In genomic region chr6:107666084-107666981, GRCh38 we compare ENCODE assay signal across 1 cellular context.
TF ChIP-seq lines count a peak whose summit lies in the region.

No MANE protein-coding gene starts in this region.

TF ChIP-seq in HepG2, 621 proteins besides CTCF, POLR2A, EP300 and RAD21 (continued from another document and continues in another):
- TF ChIP-seq, protein P1, sequence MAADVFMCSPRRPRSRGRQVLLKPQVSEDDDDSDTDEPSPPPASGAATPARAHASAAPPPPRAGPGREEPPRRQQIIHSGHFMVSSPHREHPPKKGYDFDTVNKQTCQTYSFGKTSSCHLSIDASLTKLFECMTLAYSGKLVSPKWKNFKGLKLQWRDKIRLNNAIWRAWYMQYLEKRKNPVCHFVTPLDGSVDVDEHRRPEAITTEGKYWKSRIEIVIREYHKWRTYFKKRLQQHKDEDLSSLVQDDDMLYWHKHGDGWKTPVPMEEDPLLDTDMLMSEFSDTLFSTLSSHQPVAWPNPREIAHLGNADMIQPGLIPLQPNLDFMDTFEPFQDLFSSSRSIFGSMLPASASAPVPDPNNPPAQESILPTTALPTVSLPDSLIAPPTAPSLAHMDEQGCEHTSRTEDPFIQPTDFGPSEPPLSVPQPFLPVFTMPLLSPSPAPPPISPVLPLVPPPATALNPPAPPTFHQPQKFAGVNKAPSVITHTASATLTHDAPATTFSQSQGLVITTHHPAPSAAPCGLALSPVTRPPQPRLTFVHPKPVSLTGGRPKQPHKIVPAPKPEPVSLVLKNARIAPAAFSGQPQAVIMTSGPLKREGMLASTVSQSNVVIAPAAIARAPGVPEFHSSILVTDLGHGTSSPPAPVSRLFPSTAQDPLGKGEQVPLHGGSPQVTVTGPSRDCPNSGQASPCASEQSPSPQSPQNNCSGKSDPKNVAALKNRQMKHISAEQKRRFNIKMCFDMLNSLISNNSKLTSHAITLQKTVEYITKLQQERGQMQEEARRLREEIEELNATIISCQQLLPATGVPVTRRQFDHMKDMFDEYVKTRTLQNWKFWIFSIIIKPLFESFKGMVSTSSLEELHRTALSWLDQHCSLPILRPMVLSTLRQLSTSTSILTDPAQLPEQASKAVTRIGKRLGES (CRISPR knock-in tag; IDR thresholded peaks at IDR 0.05; ENCODE audit: borderline replicate concordance) = no peak
- TF ChIP-seq SIN3B (IDR thresholded peaks at IDR 0.05; ENCODE audit: low read length) = no peak
- TF ChIP-seq, protein P2, sequence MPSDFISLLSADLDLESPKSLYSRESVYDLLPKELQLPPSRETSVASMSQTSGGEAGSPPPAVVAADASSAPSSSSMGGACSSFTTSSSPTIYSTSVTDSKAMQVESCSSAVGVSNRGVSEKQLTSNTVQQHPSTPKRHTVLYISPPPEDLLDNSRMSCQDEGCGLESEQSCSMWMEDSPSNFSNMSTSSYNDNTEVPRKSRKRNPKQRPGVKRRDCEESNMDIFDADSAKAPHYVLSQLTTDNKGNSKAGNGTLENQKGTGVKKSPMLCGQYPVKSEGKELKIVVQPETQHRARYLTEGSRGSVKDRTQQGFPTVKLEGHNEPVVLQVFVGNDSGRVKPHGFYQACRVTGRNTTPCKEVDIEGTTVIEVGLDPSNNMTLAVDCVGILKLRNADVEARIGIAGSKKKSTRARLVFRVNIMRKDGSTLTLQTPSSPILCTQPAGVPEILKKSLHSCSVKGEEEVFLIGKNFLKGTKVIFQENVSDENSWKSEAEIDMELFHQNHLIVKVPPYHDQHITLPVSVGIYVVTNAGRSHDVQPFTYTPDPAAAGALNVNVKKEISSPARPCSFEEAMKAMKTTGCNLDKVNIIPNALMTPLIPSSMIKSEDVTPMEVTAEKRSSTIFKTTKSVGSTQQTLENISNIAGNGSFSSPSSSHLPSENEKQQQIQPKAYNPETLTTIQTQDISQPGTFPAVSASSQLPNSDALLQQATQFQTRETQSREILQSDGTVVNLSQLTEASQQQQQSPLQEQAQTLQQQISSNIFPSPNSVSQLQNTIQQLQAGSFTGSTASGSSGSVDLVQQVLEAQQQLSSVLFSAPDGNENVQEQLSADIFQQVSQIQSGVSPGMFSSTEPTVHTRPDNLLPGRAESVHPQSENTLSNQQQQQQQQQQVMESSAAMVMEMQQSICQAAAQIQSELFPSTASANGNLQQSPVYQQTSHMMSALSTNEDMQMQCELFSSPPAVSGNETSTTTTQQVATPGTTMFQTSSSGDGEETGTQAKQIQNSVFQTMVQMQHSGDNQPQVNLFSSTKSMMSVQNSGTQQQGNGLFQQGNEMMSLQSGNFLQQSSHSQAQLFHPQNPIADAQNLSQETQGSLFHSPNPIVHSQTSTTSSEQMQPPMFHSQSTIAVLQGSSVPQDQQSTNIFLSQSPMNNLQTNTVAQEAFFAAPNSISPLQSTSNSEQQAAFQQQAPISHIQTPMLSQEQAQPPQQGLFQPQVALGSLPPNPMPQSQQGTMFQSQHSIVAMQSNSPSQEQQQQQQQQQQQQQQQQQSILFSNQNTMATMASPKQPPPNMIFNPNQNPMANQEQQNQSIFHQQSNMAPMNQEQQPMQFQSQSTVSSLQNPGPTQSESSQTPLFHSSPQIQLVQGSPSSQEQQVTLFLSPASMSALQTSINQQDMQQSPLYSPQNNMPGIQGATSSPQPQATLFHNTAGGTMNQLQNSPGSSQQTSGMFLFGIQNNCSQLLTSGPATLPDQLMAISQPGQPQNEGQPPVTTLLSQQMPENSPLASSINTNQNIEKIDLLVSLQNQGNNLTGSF (CRISPR knock-in tag; IDR thresholded peaks at IDR 0.05) = no peak
- TF ChIP-seq ETS1 (CRISPR knock-in tag; IDR thresholded peaks at IDR 0.05) = no peak
- TF ChIP-seq, protein P3, sequence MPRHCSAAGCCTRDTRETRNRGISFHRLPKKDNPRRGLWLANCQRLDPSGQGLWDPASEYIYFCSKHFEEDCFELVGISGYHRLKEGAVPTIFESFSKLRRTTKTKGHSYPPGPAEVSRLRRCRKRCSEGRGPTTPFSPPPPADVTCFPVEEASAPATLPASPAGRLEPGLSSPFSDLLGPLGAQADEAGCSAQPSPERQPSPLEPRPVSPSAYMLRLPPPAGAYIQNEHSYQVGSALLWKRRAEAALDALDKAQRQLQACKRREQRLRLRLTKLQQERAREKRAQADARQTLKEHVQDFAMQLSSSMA (CRISPR knock-in tag; IDR thresholded peaks at IDR 0.05) = no peak
- TF ChIP-seq, protein P4, sequence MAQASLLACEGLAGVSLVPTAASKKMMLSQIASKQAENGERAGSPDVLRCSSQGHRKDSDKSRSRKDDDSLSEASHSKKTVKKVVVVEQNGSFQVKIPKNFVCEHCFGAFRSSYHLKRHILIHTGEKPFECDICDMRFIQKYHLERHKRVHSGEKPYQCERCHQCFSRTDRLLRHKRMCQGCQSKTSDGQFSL (CRISPR knock-in tag; IDR thresholded peaks at IDR 0.05) = no peak
- TF ChIP-seq TBL1XR1 (IDR thresholded peaks at IDR 0.05; ENCODE audit: borderline replicate concordance, low read length, partially characterized antibody) = no peak
- no peak for TF ChIP-seq ZNF251 (CRISPR knock-in tag; IDR thresholded peaks at IDR 0.05)
- no peak for TF ChIP-seq NR2F6 (IDR thresholded peaks at IDR 0.05)
- TF ChIP-seq NR2F6 (CRISPR knock-in tag; IDR thresholded peaks at IDR 0.05) = no peak
- no peak for TF ChIP-seq ZNF318 (CRISPR knock-in tag; IDR thresholded peaks at IDR 0.05)
- no peak for TF ChIP-seq NR2C2 (CRISPR knock-in tag; IDR thresholded peaks at IDR 0.05; ENCODE audit: borderline replicate concordance)
- peak; percentile 97 for TF ChIP-seq GFI1 (CRISPR knock-in tag; IDR thresholded peaks at IDR 0.05; ENCODE audit: borderline replicate concordance)
- TF ChIP-seq CEBPG (CRISPR knock-in tag; IDR thresholded peaks at IDR 0.05) = 0 out of 2 replicates have a peak, but pooled peaks have one; percentile 5
- TF ChIP-seq SMYD3 (CRISPR knock-in tag; IDR thresholded peaks at IDR 0.05) = no peak
- no peak for TF ChIP-seq SATB2 (CRISPR knock-in tag; IDR thresholded peaks at IDR 0.05)
- TF ChIP-seq ZNF703 (CRISPR knock-in tag; IDR thresholded peaks at IDR 0.05; ENCODE audit: borderline replicate concordance) = no peak
- TF ChIP-seq MYNN (CRISPR knock-in tag; IDR thresholded peaks at IDR 0.05; ENCODE audit: low read depth) = no peak
- TF ChIP-seq REXO4 (CRISPR knock-in tag; IDR thresholded peaks at IDR 0.05; ENCODE audit: borderline replicate concordance) = no peak
- no peak for TF ChIP-seq SRY (CRISPR knock-in tag; IDR thresholded peaks at IDR 0.05)
- TF ChIP-seq SP1 (IDR thresholded peaks at IDR 0.05) = no peak
- TF ChIP-seq SP1 (CRISPR knock-in tag; IDR thresholded peaks at IDR 0.05) = no peak
- TF ChIP-seq, protein P5, sequence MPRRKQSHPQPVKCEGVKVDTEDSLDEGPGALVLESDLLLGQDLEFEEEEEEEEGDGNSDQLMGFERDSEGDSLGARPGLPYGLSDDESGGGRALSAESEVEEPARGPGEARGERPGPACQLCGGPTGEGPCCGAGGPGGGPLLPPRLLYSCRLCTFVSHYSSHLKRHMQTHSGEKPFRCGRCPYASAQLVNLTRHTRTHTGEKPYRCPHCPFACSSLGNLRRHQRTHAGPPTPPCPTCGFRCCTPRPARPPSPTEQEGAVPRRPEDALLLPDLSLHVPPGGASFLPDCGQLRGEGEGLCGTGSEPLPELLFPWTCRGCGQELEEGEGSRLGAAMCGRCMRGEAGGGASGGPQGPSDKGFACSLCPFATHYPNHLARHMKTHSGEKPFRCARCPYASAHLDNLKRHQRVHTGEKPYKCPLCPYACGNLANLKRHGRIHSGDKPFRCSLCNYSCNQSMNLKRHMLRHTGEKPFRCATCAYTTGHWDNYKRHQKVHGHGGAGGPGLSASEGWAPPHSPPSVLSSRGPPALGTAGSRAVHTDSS (CRISPR knock-in tag; conservative IDR thresholded peaks at IDR 0.05) = no peak
- TF ChIP-seq U2AF1 (optimal IDR thresholded peaks at IDR 0.05; ENCODE audit: low read depth, low read length) = no peak
- no peak for TF ChIP-seq SALL2 (CRISPR knock-in tag; IDR thresholded peaks at IDR 0.05)
- peak; percentile 60 for TF ChIP-seq XRCC5 (optimal IDR thresholded peaks at IDR 0.05; ENCODE audit: low read length)
- TF ChIP-seq PITX1 (CRISPR knock-in tag; IDR thresholded peaks at IDR 0.05) = peak; percentile 88
- TF ChIP-seq, protein P6, sequence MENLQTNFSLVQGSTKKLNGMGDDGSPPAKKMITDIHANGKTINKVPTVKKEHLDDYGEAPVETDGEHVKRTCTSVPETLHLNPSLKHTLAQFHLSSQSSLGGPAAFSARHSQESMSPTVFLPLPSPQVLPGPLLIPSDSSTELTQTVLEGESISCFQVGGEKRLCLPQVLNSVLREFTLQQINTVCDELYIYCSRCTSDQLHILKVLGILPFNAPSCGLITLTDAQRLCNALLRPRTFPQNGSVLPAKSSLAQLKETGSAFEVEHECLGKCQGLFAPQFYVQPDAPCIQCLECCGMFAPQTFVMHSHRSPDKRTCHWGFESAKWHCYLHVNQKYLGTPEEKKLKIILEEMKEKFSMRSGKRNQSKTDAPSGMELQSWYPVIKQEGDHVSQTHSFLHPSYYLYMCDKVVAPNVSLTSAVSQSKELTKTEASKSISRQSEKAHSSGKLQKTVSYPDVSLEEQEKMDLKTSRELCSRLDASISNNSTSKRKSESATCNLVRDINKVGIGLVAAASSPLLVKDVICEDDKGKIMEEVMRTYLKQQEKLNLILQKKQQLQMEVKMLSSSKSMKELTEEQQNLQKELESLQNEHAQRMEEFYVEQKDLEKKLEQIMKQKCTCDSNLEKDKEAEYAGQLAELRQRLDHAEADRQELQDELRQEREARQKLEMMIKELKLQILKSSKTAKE (CRISPR knock-in tag; IDR thresholded peaks at IDR 0.05; ENCODE audit: borderline replicate concordance) = no peak
